8 cellular contexts compared by ENCODE assay signal in the genomic region with DNA sequence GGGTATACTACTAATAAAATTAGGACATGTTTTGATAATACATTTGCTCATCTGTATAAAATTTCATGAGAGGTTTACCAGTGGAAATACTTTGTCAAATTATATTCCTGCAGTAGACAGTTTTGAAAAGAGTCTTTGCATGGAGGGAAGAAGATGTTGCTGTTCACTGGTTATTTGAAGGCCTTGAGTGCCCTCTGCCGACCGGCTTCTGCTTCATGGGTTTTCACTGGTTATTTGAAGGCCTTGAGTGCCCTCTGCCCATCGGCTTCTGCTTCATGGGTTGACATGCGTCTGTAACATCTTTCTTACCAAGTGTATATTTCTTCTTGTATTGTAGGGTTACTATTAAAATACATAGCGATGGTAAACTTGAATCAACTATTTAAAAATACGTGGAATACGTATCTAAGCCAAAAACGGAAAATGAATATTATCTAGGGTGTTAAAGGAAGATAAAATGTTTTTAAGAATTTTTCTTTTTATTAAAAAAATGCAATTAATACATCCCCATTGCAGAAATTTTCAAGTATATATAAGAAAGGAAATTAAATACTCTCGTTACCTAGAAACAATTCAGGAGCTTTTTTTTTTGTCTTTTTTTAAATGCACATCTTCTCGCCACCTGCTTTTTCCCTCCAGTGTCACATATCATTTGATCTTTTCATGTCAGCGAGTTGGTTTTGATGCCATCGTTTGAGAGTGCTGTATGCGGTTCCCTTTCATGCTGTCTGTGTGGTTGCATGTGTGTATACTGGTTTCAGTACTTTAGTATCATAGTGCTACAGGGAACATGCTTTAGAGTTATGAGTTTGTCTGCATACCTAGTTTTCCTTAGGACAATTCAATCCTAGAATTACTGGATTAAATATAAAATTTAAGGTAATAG.
DNase-seq lines count a peak whose midpoint lies in the region; ATAC-seq lines count a peak whose summit lies in the region.

No MANE protein-coding gene starts in this region.

- no peak overlapping the region for H3K4me2 ChIP-seq in mesenchymal stem cell (ENCODE audit: low read length, poor library complexity, severe bottlenecking)

- ATAC-seq in HG02759 (IDR thresholded peaks at IDR 0.05; ENCODE audit: unreplicated experiment) (peak; percentile 74), GM19397 (IDR thresholded peaks at IDR 0.05; ENCODE audit: unreplicated experiment) (no peak)

- no peak overlapping the region for H3K23ac ChIP-seq in mesenchymal stem cell (ENCODE audit: low read length in 2 of 2)

- no peak overlapping the region for H3K14ac ChIP-seq in mesenchymal stem cell (ENCODE audit: low read length in 2 of 2)

- DNase-seq in ELF-1 (ENCODE audit: low read depth, low spot score) (peak; percentile 74), NCI-H446 (lab: John Stamatoyannopoulos, UW) (peak; percentile 28 to 56), mesenchymal stem cell (peak; percentile 74)
- DNase-seq in activated CD4-positive, alpha-beta T cell treated with anti-CD3 and anti-CD28 coated beads, Interleukin-2, amount 50 U/mL, for 48 hours, result peak; percentile 73 to 81
- peak; percentile 55 for DNase-seq in effector CD8-positive, alpha-beta T cell (lab: John Stamatoyannopoulos, UW)
- peak; percentile 78 for DNase-seq in stimulated activated CD8-positive, alpha-beta memory T cell treated with anti-CD3 and anti-CD28 coated beads, Interleukin-4, amount 100 ng/mL, for 48 hours

- H3K4me3 ChIP-seq in mesenchymal stem cell (ENCODE audit: insufficient read depth in 1 of 2, low read depth in 1 of 2, low read length in 2 of 2), result no peak overlapping the region

- H3K27me3 ChIP-seq in mesenchymal stem cell (ENCODE audit: control insufficient read depth in 1 of 2, insufficient read depth in 1 of 2, low read length in 2 of 2), result no peaks in the 10 kb centered on the region

- no peaks in the 10 kb centered on the region for H3K9me3 ChIP-seq in mesenchymal stem cell (ENCODE audit: control insufficient read depth, low read length)

- no peak overlapping the region for H2BK120ac ChIP-seq in mesenchymal stem cell (ENCODE audit: low read depth, low read length)

- peaks cover 24% of the 10 kb centered on the region for H3K79me1 ChIP-seq in mesenchymal stem cell (replicated peaks; ENCODE audit: low read length, poor library complexity, severe bottlenecking)

- H2AFZ ChIP-seq in mesenchymal stem cell (ENCODE audit: low read depth, low read length), result no peak overlapping the region

- no peak overlapping the region for H3K9ac ChIP-seq in mesenchymal stem cell (ENCODE audit: low read length)

- no peak overlapping the region for H3K27ac ChIP-seq in mesenchymal stem cell (ENCODE audit: low read length, poor library complexity, severe bottlenecking)

- no peak overlapping the region for H2BK5ac ChIP-seq in mesenchymal stem cell (ENCODE audit: low read depth, low read length, poor library complexity, severe bottlenecking)

- H3K4ac ChIP-seq in mesenchymal stem cell (ENCODE audit: low read depth in 1 of 2, low read length in 2 of 2), result no peak overlapping the region

- H3K36me3 ChIP-seq in mesenchymal stem cell (ENCODE audit: control insufficient read depth in 1 of 2, insufficient read depth in 2 of 2, low read depth in 1 of 2, low read length in 2 of 2), result peaks cover 24 to 73% of the 10 kb centered on the region in 2 experiments

- no peak overlapping the region for H4K91ac ChIP-seq in mesenchymal stem cell (ENCODE audit: low read length)

- 80% methylated on average over 7 of the region's 13 CpGs for WGBS in mesenchymal stem cell

- H2BK12ac ChIP-seq in mesenchymal stem cell (ENCODE audit: low read length in 2 of 2), result no peak overlapping the region

- H3K4me1 ChIP-seq in mesenchymal stem cell (ENCODE audit: control insufficient read depth, insufficient read depth, low read depth, low read length), result peaks cover 2% of the 10 kb centered on the region

- no peak overlapping the region for H2AK5ac ChIP-seq in mesenchymal stem cell (ENCODE audit: low read length, severe bottlenecking)

- H2BK15ac ChIP-seq in mesenchymal stem cell (ENCODE audit: low read depth, poor library complexity, severe bottlenecking), result no peak overlapping the region

- no peak overlapping the region for H3K18ac ChIP-seq in mesenchymal stem cell (ENCODE audit: low read depth in 1 of 2, low read length in 2 of 2)

- no peak overlapping the region for H4K8ac ChIP-seq in mesenchymal stem cell (ENCODE audit: low read length)
